Comparison of ENCODE assay signal across 32 cellular contexts in the genomic region with DNA sequence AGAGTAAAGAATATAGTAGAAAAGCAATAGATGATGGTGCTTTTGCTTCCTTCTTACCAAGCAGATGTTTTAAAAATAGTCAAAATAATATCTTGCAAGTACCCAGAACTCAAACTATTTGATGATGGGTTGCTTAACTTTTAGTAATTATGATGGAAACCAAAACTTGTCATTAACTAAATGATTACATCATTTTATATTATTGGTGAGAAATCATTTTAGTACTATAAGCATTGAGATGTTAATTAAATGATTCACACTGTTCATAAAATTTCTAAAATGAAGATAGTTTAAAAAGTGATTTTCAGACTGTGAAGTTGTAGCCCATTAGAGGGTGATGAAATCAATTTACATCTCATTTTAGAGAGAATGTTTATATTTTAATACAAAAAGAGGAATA.
"Had no signal": no experiment of that assay in that cellular context is flagged by ENCODE, and none has a peak within 500 bp of the region (broad histone marks: within the 10 kb centered on the region; RNA-seq: fewer than 3 reads in every experiment).

No MANE protein-coding gene starts in this region.

- H3K4me3 Mint-ChIP-seq: activated CD4-positive, alpha-beta memory T cell treated with anti-CD3 and anti-CD28 coated beads for 36 hours; activated CD4-positive, alpha-beta T cell treated with anti-CD3 and anti-CD28 coated beads for 36 hours; activated CD4-positive, alpha-beta T cell treated with anti-CD3 and anti-CD28 coated beads, Interleukin-2, amount 10 ng/mL, durations not matched to agents 24 days and 14 days; activated CD8-positive, alpha-beta memory T cell treated with anti-CD3 and anti-CD28 coated beads, Interleukin-2, amount 10 ng/mL, durations not matched to agents 7 days and 5 days; activated CD8-positive, alpha-beta T cell treated with anti-CD3 and anti-CD28 coated beads, Interleukin-2, amount 10 ng/mL, durations not matched to agents 7 days and 5 days; activated naive CD4-positive, alpha-beta T cell treated with anti-CD3 and anti-CD28 coated beads for 36 hours; activated naive CD4-positive, alpha-beta T cell treated with anti-CD3 and anti-CD28 coated beads, Interleukin-2, amount 50 U/mL, for 24 hours; activated naive CD8-positive, alpha-beta T cell treated with anti-CD3 and anti-CD28 coated beads for 36 hours; activated T-helper 1 cell treated with anti-CD3 and anti-CD28 coated beads, Interleukin-12 subunit alpha, Interleukin-12 subunit beta, Interleukin-2, Interleukin-4 antibody, amounts not matched to agents 30 ng/mL and 10 ng/mL and 1 ng/mL, durations not matched to agents 14 hours and 24 hours and 36 hours; brain; T-helper 17 cell; T-helper 2 cell treated with Interferon-gamma antibody and Interleukin-4, amounts not matched to agents 5 μg/mL and 100 μg/mL, for 36 hours had no signal

- ATAC-seq: activated CD4-positive, alpha-beta T cell treated with anti-CD3 and anti-CD28 coated beads for 36 hours; activated CD8-positive, alpha-beta memory T cell treated with anti-CD3 and anti-CD28 coated beads, Interleukin-2, amount 10 ng/mL, durations not matched to agents 7 days and 5 days; activated CD8-positive, alpha-beta T cell treated with anti-CD3 and anti-CD28 coated beads, Interleukin-2, amount 10 ng/mL, durations not matched to agents 7 days and 5 days; esophagus mucosa; gastrocnemius medialis; T-helper 17 cell had no signal

- H3K9me3 ChIP-seq: ascending aorta, breast epithelium, colonic mucosa, gastrocnemius medialis had no signal

- H3K36me3 ChIP-seq: ascending aorta, breast epithelium, cardiac muscle cell, colonic mucosa, gastrocnemius medialis had no signal

- H3K27ac Mint-ChIP-seq: activated CD4-positive, alpha-beta memory T cell treated with anti-CD3 and anti-CD28 coated beads for 36 hours; activated CD4-positive, alpha-beta T cell treated with anti-CD3 and anti-CD28 coated beads for 36 hours; activated CD4-positive, alpha-beta T cell treated with anti-CD3 and anti-CD28 coated beads, Interleukin-2, amount 10 ng/mL, durations not matched to agents 24 days and 14 days; activated CD8-positive, alpha-beta memory T cell treated with anti-CD3 and anti-CD28 coated beads, Interleukin-2, amount 10 ng/mL, durations not matched to agents 7 days and 5 days; activated CD8-positive, alpha-beta T cell treated with anti-CD3 and anti-CD28 coated beads, Interleukin-2, amount 10 ng/mL, durations not matched to agents 7 days and 5 days; activated naive CD4-positive, alpha-beta T cell treated with anti-CD3 and anti-CD28 coated beads for 36 hours; activated naive CD4-positive, alpha-beta T cell treated with anti-CD3 and anti-CD28 coated beads, Interleukin-2, amount 50 U/mL, for 24 hours; activated naive CD8-positive, alpha-beta T cell treated with anti-CD3 and anti-CD28 coated beads for 36 hours; activated T-helper 1 cell treated with anti-CD3 and anti-CD28 coated beads, Interleukin-12 subunit alpha, Interleukin-12 subunit beta, Interleukin-2, Interleukin-4 antibody, amounts not matched to agents 30 ng/mL and 10 ng/mL and 1 ng/mL, durations not matched to agents 14 hours and 24 hours and 36 hours; activated T-helper 2 cell treated with anti-CD3 and anti-CD28 coated beads, Interferon-gamma antibody, Interleukin-2, Interleukin-4, amounts not matched to agents 10 μg/mL and 5 μg/mL and 100 μg/mL, durations not matched to agents 14 hours and 24 hours and 36 hours; brain; T-helper 17 cell; T-helper 2 cell treated with Interferon-gamma antibody and Interleukin-4, amounts not matched to agents 5 μg/mL and 100 μg/mL, for 36 hours had no signal

- DNase-seq: activated CD4-positive, alpha-beta memory T cell treated with anti-CD3 and anti-CD28 coated beads for 36 hours; activated CD4-positive, alpha-beta T cell treated with anti-CD3 and anti-CD28 coated beads for 36 hours; activated CD4-positive, alpha-beta T cell treated with anti-CD3 and anti-CD28 coated beads, Interleukin-2, amount 10 ng/mL, durations not matched to agents 24 days and 14 days; activated CD4-positive, CD25-positive, alpha-beta regulatory T cell; activated CD4-positive, CD25-positive, alpha-beta regulatory T cell treated with anti-CD3 and anti-CD28 coated beads, Interleukin-2, amount 50 U/mL, for 72 hours; activated CD8-positive, alpha-beta memory T cell treated with anti-CD3 and anti-CD28 coated beads, Interleukin-2, amount 10 ng/mL, durations not matched to agents 7 days and 5 days; activated CD8-positive, alpha-beta memory T cell treated with anti-CD3 and anti-CD28 coated beads, Interleukin-2, amount 50 U/mL, for 4 hours; activated CD8-positive, alpha-beta T cell treated with anti-CD3 and anti-CD28 coated beads, Interleukin-2, amount 10 ng/mL, durations not matched to agents 7 days and 5 days; activated effector memory CD4-positive, alpha-beta T cell treated with anti-CD3 and anti-CD28 coated beads, Interleukin-2, amount 50 U/mL, for 16 hours; activated naive CD4-positive, alpha-beta T cell treated with anti-CD3 and anti-CD28 coated beads for 36 hours; activated naive CD8-positive, alpha-beta T cell treated with anti-CD3 and anti-CD28 coated beads for 36 hours; activated T-cell treated with anti-CD3 and anti-CD28 coated beads, Interleukin-2, amount 50 U/mL, for 1 hour; activated T-cell treated with anti-CD3 and anti-CD28 coated beads, Interleukin-2, amount 50 U/mL, for 48 hours; central memory CD4-positive, alpha-beta T cell; cerebellar nuclear complex; colonic mucosa; effector CD8-positive, alpha-beta T cell; foreskin fibroblast; gastrocnemius medialis; glutamatergic neuron; T-helper 1 cell; T-helper 17 cell; T1000 had no signal

- H3K36me3 Mint-ChIP-seq: activated CD4-positive, alpha-beta memory T cell treated with anti-CD3 and anti-CD28 coated beads for 36 hours; activated CD8-positive, alpha-beta memory T cell treated with anti-CD3 and anti-CD28 coated beads, Interleukin-2, amount 10 ng/mL, durations not matched to agents 7 days and 5 days; activated naive CD4-positive, alpha-beta T cell treated with anti-CD3 and anti-CD28 coated beads, Interleukin-2, amount 50 U/mL, for 24 hours; activated naive CD8-positive, alpha-beta T cell treated with anti-CD3 and anti-CD28 coated beads for 36 hours; brain had no signal

- H3K4me3 ChIP-seq: ascending aorta, breast epithelium, cardiac muscle cell, colonic mucosa, gastrocnemius medialis had no signal

- H3K27ac ChIP-seq: ascending aorta, breast epithelium, cardiac muscle cell, colonic mucosa, gastrocnemius medialis had no signal

- H3K9me3 Mint-ChIP-seq: activated CD4-positive, alpha-beta memory T cell treated with anti-CD3 and anti-CD28 coated beads for 36 hours; activated CD4-positive, alpha-beta T cell treated with anti-CD3 and anti-CD28 coated beads, Interleukin-2, amount 10 ng/mL, durations not matched to agents 24 days and 14 days; activated naive CD4-positive, alpha-beta T cell treated with anti-CD3 and anti-CD28 coated beads, Interleukin-2, amount 50 U/mL, for 24 hours; activated naive CD8-positive, alpha-beta T cell treated with anti-CD3 and anti-CD28 coated beads for 36 hours; activated T-helper 1 cell treated with anti-CD3 and anti-CD28 coated beads, Interleukin-12 subunit alpha, Interleukin-12 subunit beta, Interleukin-2, Interleukin-4 antibody, amounts not matched to agents 30 ng/mL and 10 ng/mL and 1 ng/mL, durations not matched to agents 14 hours and 24 hours and 36 hours; activated T-helper 2 cell treated with anti-CD3 and anti-CD28 coated beads, Interferon-gamma antibody, Interleukin-2, Interleukin-4, amounts not matched to agents 10 μg/mL and 5 μg/mL and 100 μg/mL, durations not matched to agents 14 hours and 24 hours and 36 hours; T-helper 2 cell treated with Interferon-gamma antibody and Interleukin-4, amounts not matched to agents 5 μg/mL and 100 μg/mL, for 36 hours had no signal

- H3K27me3 ChIP-seq: ascending aorta, cardiac muscle cell, colonic mucosa, gastrocnemius medialis had no signal

- H3K4me1 ChIP-seq: ascending aorta, breast epithelium, colonic mucosa, gastrocnemius medialis had no signal
